11 cellular contexts compared by ENCODE assay signal in the genomic region with DNA sequence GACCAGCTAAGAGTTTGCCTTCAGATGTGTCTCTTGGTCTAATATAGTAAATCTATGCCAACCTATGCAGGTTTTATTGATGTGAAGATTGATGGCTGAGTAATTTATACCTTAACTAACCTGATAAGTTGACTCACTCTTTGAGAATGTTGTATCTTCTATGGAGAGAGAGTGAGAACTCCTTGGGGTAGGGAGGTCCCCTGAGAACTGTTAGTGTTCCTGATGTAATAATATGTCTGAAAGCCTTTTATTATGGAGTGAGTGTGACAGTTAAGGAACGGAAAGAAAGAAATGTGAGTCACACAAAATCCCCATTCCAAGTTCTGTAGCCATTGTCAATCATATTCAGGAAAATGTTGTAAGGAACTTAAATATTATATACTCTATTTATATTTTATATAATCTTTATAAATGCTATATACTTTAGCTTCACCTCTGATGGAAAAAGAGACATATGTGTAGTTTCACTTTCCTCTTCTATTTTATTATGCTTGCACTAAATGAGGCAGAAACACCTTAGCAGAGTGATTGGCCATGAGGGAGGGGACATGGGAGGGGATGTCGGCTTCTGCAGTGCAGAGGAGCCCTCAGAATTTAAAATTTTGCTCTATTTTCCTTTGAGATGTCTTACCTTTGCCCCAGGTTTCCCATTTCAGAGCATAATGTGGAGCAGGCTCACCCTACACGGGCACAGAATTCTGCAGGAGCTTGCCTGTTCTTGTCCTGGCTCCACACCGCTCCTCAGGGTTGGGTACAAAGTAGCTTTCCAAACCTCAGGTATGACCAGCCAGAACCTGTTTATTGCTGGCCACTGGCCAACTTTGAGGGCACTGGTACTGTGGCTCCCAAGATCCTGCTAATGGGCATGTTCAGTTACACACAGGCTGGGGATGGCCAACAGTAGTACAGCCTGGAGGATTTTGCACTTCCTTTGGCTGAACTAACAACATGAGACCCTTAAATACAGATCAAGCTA. TPM values are rescaled to one million over a fixed set of nuclear protein-coding genes. Genes with fewer than 3 reads are reported as not detected.
DNase-seq lines count a peak whose midpoint lies in the region; ATAC-seq and TF ChIP-seq lines count a peak whose summit lies in the region.
"Had no signal": no experiment of that assay in that cellular context is flagged by ENCODE, and none has a peak within 500 bp of the region (broad histone marks: within the 10 kb centered on the region; RNA-seq: fewer than 3 reads in every experiment).

No MANE protein-coding gene starts in this region.

- no peak for TF ChIP-seq CTCF in LNCaP clone FGC (IDR thresholded peaks at IDR 0.05; ENCODE audit: control insufficient read depth, extremely low read depth, insufficient read depth)
- TF ChIP-seq CTCF in lower lobe of right lung (IDR thresholded peaks at IDR 0.05): no peak
- TF ChIP-seq CTCF in MM.1S (IDR thresholded peaks at IDR 0.05; ENCODE audit: low read length): no peak

- H3K27ac Mint-ChIP-seq in activated T-cell treated with anti-CD3 and anti-CD28 coated beads, Interleukin-2, amount 50 U/mL, for 72 hours: peak overlapping the region; percentile 87

- H3K27me3 ChIP-seq in lower lobe of right lung (ENCODE audit: low read depth) (no peaks in the 10 kb centered on the region), MM.1S (replicated peaks; ENCODE audit: insufficient read depth, low read length) (no peaks in the 10 kb centered on the region)

- no peak overlapping the region for H3K4me3 ChIP-seq in LNCaP clone FGC (ENCODE audit: low read depth, low read length)
- no peak overlapping the region for H3K4me3 ChIP-seq in lower lobe of right lung
- no peak overlapping the region for H3K4me3 ChIP-seq in MM.1S (ENCODE audit: low read length)
- H3K4me3 ChIP-seq: thoracic aorta had no signal

- peak overlapping the region; percentile 32 for H3K27ac ChIP-seq in lower lobe of right lung
- H3K27ac ChIP-seq in MM.1S (ENCODE audit: low read length): no peak overlapping the region
- H3K27ac ChIP-seq: thoracic aorta had no signal

- peaks cover 0 to 1% of the 10 kb centered on the region in 2 donors for H3K36me3 Mint-ChIP-seq in activated T-cell treated with anti-CD3 and anti-CD28 coated beads, Interleukin-2, amount 50 U/mL, for 72 hours (ENCODE audit: insufficient read depth in 2 of 2)

- no peaks in the 10 kb centered on the region for H3K27me3 Mint-ChIP-seq in activated T-cell treated with anti-CD3 and anti-CD28 coated beads, Interleukin-2, amount 50 U/mL, for 72 hours (ENCODE audit: low read depth)

- H2AFZ ChIP-seq in MM.1S (ENCODE audit: low read length): no peak overlapping the region

- peaks cover 71% of the 10 kb centered on the region for H3K4me1 Mint-ChIP-seq in activated T-cell treated with anti-CD3 and anti-CD28 coated beads, Interleukin-2, amount 50 U/mL, for 72 hours (ENCODE audit: low read depth)

- ATAC-seq in activated T-cell treated with anti-CD3 and anti-CD28 coated beads, Interleukin-2, amount 50 U/mL, for 72 hours (replicated peaks in 1 of 2): peak; percentile 68 to 82
- ATAC-seq in lower lobe of right lung (peak; percentile 64 to 83), GM21576 (IDR thresholded peaks at IDR 0.05; ENCODE audit: unreplicated experiment) (no peak)

- peaks cover 22% of the 10 kb centered on the region for H3K4me1 ChIP-seq in lower lobe of right lung
- H3K4me1 ChIP-seq in MM.1S (ENCODE audit: low read length): no peaks in the 10 kb centered on the region

- H3K36me3 ChIP-seq in lower lobe of right lung: no peaks in the 10 kb centered on the region
- no peaks in the 10 kb centered on the region for H3K36me3 ChIP-seq in MM.1S (replicated peaks; ENCODE audit: insufficient read depth, low read length)
- H3K36me3 ChIP-seq: thoracic aorta had no signal

- H3K9me3 ChIP-seq in lower lobe of right lung: no peaks in the 10 kb centered on the region
- no peaks in the 10 kb centered on the region for H3K9me3 ChIP-seq in MM.1S (replicated peaks; ENCODE audit: insufficient read depth, low read length)
- H3K9me3 ChIP-seq: thoracic aorta had no signal

- intact Hi-C loops in lower lobe of right lung (cut with DNase I): no loop called here

- H3K4me3 Mint-ChIP-seq in activated T-cell treated with anti-CD3 and anti-CD28 coated beads, Interleukin-2, amount 50 U/mL, for 72 hours: peak overlapping the region; percentile 33 to 79

- no peak overlapping the region for H3K9ac ChIP-seq in MM.1S (ENCODE audit: low read length)

- H3K9me3 Mint-ChIP-seq in activated T-cell treated with anti-CD3 and anti-CD28 coated beads, Interleukin-2, amount 50 U/mL, for 72 hours: peaks cover 0 to 2% of the 10 kb centered on the region in 2 donors

- no peak overlapping the region for H3K4me2 ChIP-seq in MM.1S (ENCODE audit: low read depth, low read length)

- no peaks in the 10 kb centered on the region for H3K79me2 ChIP-seq in MM.1S (ENCODE audit: low read length)

- no peaks in the 10 kb centered on the region for H3K9me2 ChIP-seq in MM.1S (replicated peaks; ENCODE audit: insufficient read depth, low read length)

- H4K20me1 ChIP-seq in MM.1S (ENCODE audit: insufficient read depth, low read length): no peaks in the 10 kb centered on the region

- H3F3A ChIP-seq in MM.1S (ENCODE audit: insufficient read depth, low read length): no peaks in the 10 kb centered on the region

- DNase-seq in COLO829 (ENCODE audit: low spot score): peak; percentile 16
- peak; percentile 86 for DNase-seq in LNCaP clone FGC (ENCODE audit: low read depth)
- no peak for DNase-seq in activated T-cell treated with anti-CD3 and anti-CD28 coated beads, Interleukin-2, amount 50 U/mL, for 72 hours
- DNase-seq in lower lobe of right lung: peak; percentile 81
- DNase-seq in MM.1S: no peak
- no peak for DNase-seq in hepatic stellate cell (ENCODE audit: low spot score)
- DNase-seq in UCSD-AML1 (lab: John Stamatoyannopoulos, UW; ENCODE audit: unreplicated experiment): no peak
- DNase-seq: Kasumi-1, T1000 had no signal

RNA-seq across cellular contexts. Expression of gene ARF6, which starts 57.7 kb away (rescaled TPM):
- 100 to 1,000 TPM; 218 to 219 TPM for total RNA-seq in activated T-cell treated with anti-CD3 and anti-CD28 coated beads, Interleukin-2, amount 50 U/mL, for 72 hours
- 65.3 TPM for total RNA-seq in lower lobe of right lung

Comparison
In these comparisons a context has a peak if more than half of its experiments do, and no peak if none do; other contexts are left out.
1. DNase-seq: peak in COLO829 (single experiment), LNCaP clone FGC (single experiment) and lower lobe of right lung (single experiment); none in activated T-cell treated with anti-CD3 and anti-CD28 coated beads, Interleukin-2, amount 50 U/mL, for 72 hours (0 of 2), MM.1S (single experiment), hepatic stellate cell (single experiment) and UCSD-AML1 (single experiment).